28 cellular contexts compared by ENCODE assay signal in genomic region chr2:151205601-151206000, GRCh38. TPM values are rescaled to one million over a fixed set of nuclear protein-coding genes. Genes with fewer than 3 reads are reported as not detected.
"Had no signal": no experiment of that assay in that cellular context is flagged by ENCODE, and none has a peak within 500 bp of the region (broad histone marks: within the 10 kb centered on the region; RNA-seq: fewer than 3 reads in every experiment).

No MANE protein-coding gene starts in this region.

- ATAC-seq: naive thymus-derived CD4-positive, alpha-beta T cell; natural killer cell; psoas muscle; right cardiac atrium; right lobe of liver; stimulated activated effector memory CD8-positive, alpha-beta T cell treated with anti-CD3 and anti-CD28 coated beads, Interleukin-12 subunit alpha, Interleukin-12 subunit beta, amount 100 ng/mL, for 72 hours; stimulated activated naive B cell treated with anti-CD40 and anti-IgM and Interleukin-4, amounts not matched to agents 10 μg/mL and 1 μg/mL and 100 μg/mL, for 72 hours had no signal

- H3K79me2 ChIP-seq: parathyroid adenoma had no signal

- H3K9me3 ChIP-seq: ovary, psoas muscle, right lobe of liver, sigmoid colon, stomach, thoracic aorta, thyroid gland, tibial nerve, upper lobe of left lung, vagina had no signal

- FAIRE-seq: small intestine, urothelium cell line had no signal

- H3K27ac ChIP-seq: neural progenitor cell, ovary, parathyroid adenoma, psoas muscle, right lobe of liver, sigmoid colon, stomach, thoracic aorta, thyroid gland, tibial nerve, upper lobe of left lung, vagina had no signal

- H3K4me1 ChIP-seq: parathyroid adenoma, psoas muscle, right lobe of liver, sigmoid colon, stomach, tibial nerve, upper lobe of left lung, vagina had no signal

- H3K9ac ChIP-seq: neural progenitor cell, parathyroid adenoma had no signal

- H3K36me3 ChIP-seq: neural progenitor cell, ovary, right lobe of liver, sigmoid colon, stomach, thoracic aorta, thyroid gland, tibial nerve, upper lobe of left lung, vagina had no signal

- H3K27me3 ChIP-seq: neural progenitor cell, ovary, right lobe of liver, sigmoid colon, stomach, thyroid gland, tibial nerve, upper lobe of left lung, vagina had no signal

- H2AFZ ChIP-seq: neural progenitor cell, parathyroid adenoma had no signal

- H3K4me3 ChIP-seq: neural progenitor cell, ovary, psoas muscle, right lobe of liver, sigmoid colon, stomach, thoracic aorta, thyroid gland, tibial nerve, upper lobe of left lung, vagina had no signal

- DNase-seq: naive thymus-derived CD4-positive, alpha-beta T cell; natural killer cell; occipital lobe; ovary; posterior cingulate gyrus; psoas muscle; right cardiac atrium; right lobe of liver; sigmoid colon; small intestine; stimulated activated CD4-positive, alpha-beta T cell treated with anti-CD3 and anti-CD28 coated beads, Interleukin-15, amount 100 ng/mL, for 24 hours; stimulated activated CD4-positive, alpha-beta T cell treated with anti-CD3 and anti-CD28 coated beads, Interleukin-2, amount 100 ng/mL, for 24 hours; stimulated activated CD4-positive, alpha-beta T cell treated with anti-CD3 and anti-CD28 coated beads, Interleukin-2, amount 100 ng/mL, for 48 hours; stimulated activated CD4-positive, alpha-beta T cell treated with anti-CD3 and anti-CD28 coated beads, Interleukin-4, amount 100 ng/mL, for 24 hours; stimulated activated naive B cell treated with anti-CD40 and anti-IgM and Interleukin-4, amounts not matched to agents 10 μg/mL and 1 μg/mL and 100 μg/mL, for 72 hours; stimulated activated naive CD4-positive, alpha-beta T cell treated with Interleukin-2 at 50 U/mL for 16 hours; stomach; thyroid gland; trophoblast cell; upper lobe of left lung had no signal

RNA-seq across cellular contexts. Expression of gene RBM43, which starts 56.1 kb away (rescaled TPM):
- polyA plus RNA-seq: neural cell had no signal
